In genomic region chr6:31691564-31692108, GRCh38 we compare ENCODE assay signal across 1 cellular context.
A peak's percentile ranks its signal among the peaks of the same experiment; 100 is the strongest.
TF ChIP-seq lines count a peak whose summit lies in the region.

No MANE protein-coding gene starts in this region.

TF ChIP-seq in K562, 482 proteins besides CTCF, POLR2A, EP300 and RAD21:
- no peak for TF ChIP-seq ZBED1 (IDR thresholded peaks at IDR 0.05)
- no peak for TF ChIP-seq CREB5 (CRISPR knock-in tag; IDR thresholded peaks at IDR 0.05)
- no peak for TF ChIP-seq FOXA1 (IDR thresholded peaks at IDR 0.05; ENCODE audit: borderline replicate concordance)
- TF ChIP-seq ZNF740 (CRISPR knock-in tag; IDR thresholded peaks at IDR 0.05): no peak
- 0 out of 4 replicates have a peak, but pooled peaks of 1 of the 2 experiments have one; percentile 9 for TF ChIP-seq ZNF740 (tag; IDR thresholded peaks at IDR 0.05)
- TF ChIP-seq CEBPB (tag; IDR thresholded peaks at IDR 0.05): no peak
- no peak for TF ChIP-seq SIX5 (IDR thresholded peaks at IDR 0.05; ENCODE audit: borderline replicate concordance in 1 of 2, insufficient read depth in 1 of 2, low read depth in 1 of 2, low read length in 2 of 2)
- TF ChIP-seq GTF2A2 (tag; IDR thresholded peaks at IDR 0.05): 0 out of 2 replicates have a peak, but pooled peaks have one; percentile 27
- TF ChIP-seq IRF9 (tag; IDR thresholded peaks at IDR 0.05): no peak
- no peak for TF ChIP-seq NR2C1 (IDR thresholded peaks at IDR 0.05)
- TF ChIP-seq NR2C1 (tag; IDR thresholded peaks at IDR 0.05): no peak
- TF ChIP-seq SNRNP70 (optimal IDR thresholded peaks at IDR 0.05; ENCODE audit: low read depth, low read length): no peak
- TF ChIP-seq IRF1 (CRISPR knock-in tag; IDR thresholded peaks at IDR 0.05; ENCODE audit: borderline replicate concordance): no peak
- TF ChIP-seq WHSC1 (IDR thresholded peaks at IDR 0.05; ENCODE audit: low read length): peak; percentile 74
- TF ChIP-seq STAT6 (CRISPR knock-in tag; IDR thresholded peaks at IDR 0.05): peak; percentile 53; the same call in 1 of the 2 replicates
- peak; percentile 28 for TF ChIP-seq RBFOX2 (IDR thresholded peaks at IDR 0.05; ENCODE audit: low read depth, low read length)
- TF ChIP-seq POLR3A (IDR thresholded peaks at IDR 0.05; ENCODE audit: borderline replicate concordance, extremely low read depth, insufficient read depth, insufficient read length): no peak
- no peak for TF ChIP-seq PPARD (CRISPR knock-in tag; IDR thresholded peaks at IDR 0.05)
- TF ChIP-seq ZNF24 (IDR thresholded peaks at IDR 0.05): no peak
- no peak for TF ChIP-seq ESRRA (IDR thresholded peaks at IDR 0.05; ENCODE audit: borderline replicate concordance, low read depth)
- TF ChIP-seq VEZF1 (CRISPR knock-in tag; IDR thresholded peaks at IDR 0.05): peak; percentile 30; the same call in 1 of the 2 replicates
- no peak for TF ChIP-seq CLOCK (CRISPR knock-in tag; IDR thresholded peaks at IDR 0.05; ENCODE audit: borderline replicate concordance)
- no peak for TF ChIP-seq ZNF830 (CRISPR knock-in tag; IDR thresholded peaks at IDR 0.05)
- TF ChIP-seq SIRT6 (IDR thresholded peaks at IDR 0.05; ENCODE audit: low read depth, low read length): no peak
- peak; percentile 42; the same call in 1 of the 2 replicates for TF ChIP-seq POLR2G (IDR thresholded peaks at IDR 0.05; ENCODE audit: low read depth, low read length)
- TF ChIP-seq ELK1 (CRISPR knock-in tag; IDR thresholded peaks at IDR 0.05): no peak
- TF ChIP-seq ZKSCAN1 (IDR thresholded peaks at IDR 0.05; ENCODE audit: low read depth, low read length): no peak
- peak; percentile 69; the same call in 1 of the 2 replicates for TF ChIP-seq THAP12 (CRISPR knock-in tag; IDR thresholded peaks at IDR 0.05)
- TF ChIP-seq FOXJ2 (tag; IDR thresholded peaks at IDR 0.05): no peak
- no peak for TF ChIP-seq STAT5B (CRISPR knock-in tag; IDR thresholded peaks at IDR 0.05)
- no peak for TF ChIP-seq ZNF3 (CRISPR knock-in tag; IDR thresholded peaks at IDR 0.05)
- no peak for TF ChIP-seq USF2 (CRISPR knock-in tag; IDR thresholded peaks at IDR 0.05)
- no peak for TF ChIP-seq NR4A1 (CRISPR knock-in tag; IDR thresholded peaks at IDR 0.05)
- TF ChIP-seq NR4A1 (tag; IDR thresholded peaks at IDR 0.05): no peak
- no peak for TF ChIP-seq MTA3 (IDR thresholded peaks at IDR 0.05; ENCODE audit: borderline replicate concordance)
- TF ChIP-seq RB1 (IDR thresholded peaks at IDR 0.05; ENCODE audit: low read depth): 0 out of 2 replicates have a peak, but pooled peaks have one; percentile 30
- no peak for TF ChIP-seq ZNF79 (CRISPR knock-in tag; IDR thresholded peaks at IDR 0.05; ENCODE audit: low read depth)
TF ChIP-seq in K562: peak in this region for 9.
